Comparison of ENCODE assay signal across 24 cellular contexts in the genomic region with DNA sequence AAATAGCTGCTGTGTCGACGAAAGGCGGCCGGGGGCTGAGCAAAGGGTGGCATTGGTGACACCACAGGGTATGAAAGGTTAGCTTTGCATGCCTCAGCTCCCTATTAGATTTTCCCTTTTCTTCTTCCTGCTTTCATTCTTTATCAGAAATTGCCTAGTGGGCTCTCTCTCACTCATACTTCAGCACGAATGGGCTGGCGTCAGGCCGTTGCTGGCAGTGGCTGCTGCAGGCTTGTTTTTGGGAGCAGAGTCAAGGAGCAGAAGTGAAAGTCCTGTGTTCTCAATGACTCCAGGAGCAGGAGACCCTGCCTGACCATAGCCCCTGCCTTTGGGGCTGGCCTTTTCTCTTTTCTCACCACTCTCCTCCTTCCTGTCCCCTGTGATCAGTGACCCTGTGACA.
"Had no signal": no experiment of that assay in that cellular context is flagged by ENCODE, and none has a peak within 500 bp of the region (broad histone marks: within the 10 kb centered on the region; RNA-seq: fewer than 3 reads in every experiment).

No MANE protein-coding gene starts in this region.

- H3K27ac ChIP-seq: neutrophil, pancreas, prostate gland, right lobe of liver, tibial artery, transverse colon, upper lobe of right lung, uterus had no signal

- ATAC-seq: naive thymus-derived CD8-positive, alpha-beta T cell; natural killer cell treated with Interleukin-12 subunit alpha and Interleukin-12 subunit beta and Interleukin-15 and Interleukin-18, amount 100 ng/mL, for 72 hours; pancreas; right lobe of liver; stimulated activated effector memory CD8-positive, alpha-beta T cell treated with anti-CD3 and anti-CD28 coated beads, Interleukin-12 subunit alpha, Interleukin-12 subunit beta, amount 100 ng/mL, for 72 hours; stimulated activated naive B cell treated with anti-CD40 and anti-IgM and Interleukin-4, amounts not matched to agents 10 μg/mL and 1 μg/mL and 100 μg/mL, for 72 hours; upper lobe of right lung had no signal

- H3K4me1 ChIP-seq: prostate gland, upper lobe of right lung, uterus had no signal

- H3K9me3 ChIP-seq: neutrophil, pancreas, prostate gland, right atrium auricular region, right lobe of liver, sigmoid colon, stomach, tibial artery, transverse colon, upper lobe of right lung, uterus had no signal

- H3K36me3 ChIP-seq: neutrophil, pancreas, prostate gland, right atrium auricular region, right lobe of liver, sigmoid colon, stomach, tibial artery, transverse colon, upper lobe of right lung, uterus had no signal

- H3K4me3 ChIP-seq: pancreas, prostate gland, right atrium auricular region, right lobe of liver, sigmoid colon, stomach, tibial artery, transverse colon, upper lobe of right lung, uterus had no signal

- DNase-seq: naive thymus-derived CD8-positive, alpha-beta T cell; nephron progenitor cell; nucleus accumbens; pancreas; retina; right lobe of liver; sigmoid colon; small intestine; stimulated activated CD4-positive, alpha-beta T cell treated with anti-CD3 and anti-CD28 coated beads, Interleukin-15, amount 100 ng/mL, for 24 hours; stimulated activated CD4-positive, alpha-beta T cell treated with anti-CD3 and anti-CD28 coated beads, Interleukin-2, amount 100 ng/mL, for 24 hours; stimulated activated CD4-positive, alpha-beta T cell treated with anti-CD3 and anti-CD28 coated beads, Interleukin-2, amount 100 ng/mL, for 48 hours; stimulated activated CD4-positive, alpha-beta T cell treated with anti-CD3 and anti-CD28 coated beads, Interleukin-4, amount 100 ng/mL, for 24 hours; stimulated activated naive B cell treated with anti-CD40 and anti-IgM and Interleukin-4, amounts not matched to agents 10 μg/mL and 1 μg/mL and 100 μg/mL, for 72 hours; stimulated activated naive CD4-positive, alpha-beta T cell treated with Interleukin-2 at 50 U/mL for 16 hours; stomach; tibial artery; transverse colon; upper lobe of right lung; uterus had no signal

- H3K27me3 ChIP-seq: neutrophil, pancreas, right atrium auricular region, right lobe of liver, stomach, tibial artery, transverse colon, upper lobe of right lung, uterus had no signal
